8 cellular contexts compared by ENCODE assay signal in the genomic region with DNA sequence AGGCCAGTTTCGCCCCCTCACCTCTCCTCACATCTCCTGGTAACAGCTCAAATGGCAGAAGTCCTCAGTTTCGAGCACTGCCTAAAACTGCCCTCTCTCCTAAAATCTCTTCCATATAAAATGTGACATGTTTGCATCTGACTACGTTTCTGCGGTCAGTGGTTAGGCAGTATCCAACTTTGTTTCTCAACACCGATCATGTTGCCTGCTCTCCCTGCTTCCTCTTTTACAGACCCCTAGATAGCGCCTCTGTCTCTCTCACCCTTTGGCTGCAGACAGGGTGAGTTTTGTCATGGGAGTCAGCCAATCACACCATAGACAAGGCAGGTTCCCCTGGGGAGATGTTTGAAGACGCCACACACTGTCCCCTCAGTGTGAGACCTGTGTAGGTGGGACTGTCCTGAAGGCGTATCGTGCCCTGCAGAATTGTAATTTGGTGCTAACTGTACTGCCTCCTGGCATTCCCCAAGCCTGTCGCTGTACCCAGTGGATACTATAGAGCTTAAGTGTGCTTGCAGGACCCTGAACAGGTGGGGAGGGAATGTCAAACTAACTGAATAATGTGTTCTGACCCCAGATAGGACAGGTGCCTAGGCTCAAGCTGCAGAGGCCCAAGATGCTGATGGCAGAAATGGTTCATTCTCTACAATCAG. TPM values are rescaled to one million over a fixed set of nuclear protein-coding genes. Genes with fewer than 3 reads are reported as not detected.
DNase-seq lines count a peak whose midpoint lies in the region; ATAC-seq, FAIRE-seq and TF ChIP-seq lines count a peak whose summit lies in the region.

No MANE protein-coding gene starts in this region.

- no peaks in the 10 kb centered on the region for H3K27me3 ChIP-seq in RWPE2 (ENCODE audit: insufficient read depth, poor library complexity, severe bottlenecking)
- H3K27me3 ChIP-seq in neural progenitor cell = no peaks in the 10 kb centered on the region

- peak overlapping the region; percentile 65 for H3K4me3 ChIP-seq in RWPE2 (ENCODE audit: severe bottlenecking)
- peak overlapping the region; percentile 80 for H3K4me3 ChIP-seq in neural progenitor cell

- H3K9me3 ChIP-seq in RWPE2 (ENCODE audit: severe bottlenecking) (no peaks in the 10 kb centered on the region), neural progenitor cell (ENCODE audit: low read depth) (no peaks in the 10 kb centered on the region)

- no peaks in the 10 kb centered on the region for H3K9me3 Mint-ChIP-seq in neural progenitor cell

- no peaks in the 10 kb centered on the region for H3K36me3 Mint-ChIP-seq in neural progenitor cell

- H3K27ac ChIP-seq in RWPE2 (ENCODE audit: poor library complexity, severe bottlenecking) (peak overlapping the region; percentile 43), neural progenitor cell (no peak overlapping the region)

- peak overlapping the region; percentile 94 for H3K4me2 ChIP-seq in neural progenitor cell

- H3K27ac Mint-ChIP-seq in neural progenitor cell = no peak overlapping the region

- no peaks in the 10 kb centered on the region for H4K20me1 ChIP-seq in neural progenitor cell (ENCODE audit: low read depth)

- ATAC-seq in HG02678 (IDR thresholded peaks at IDR 0.05; ENCODE audit: unreplicated experiment) (peak; percentile 44), RWPE2 (ENCODE audit: low read depth) (0 out of 3 replicates have a peak, but pooled peaks have one; percentile 3), GM18519 (IDR thresholded peaks at IDR 0.05; ENCODE audit: low FRiP score, unreplicated experiment) (no peak)

- DNase-seq in GM18507 (ENCODE audit: extremely low spot score, insufficient read length, low read depth) = no peak
- DNase-seq in RWPE2 (ENCODE audit: low spot score) = no peak
- DNase-seq in fibroblast of gingiva (ENCODE audit: low read depth) = peak; percentile 63
- no peak for DNase-seq in neural progenitor cell (ENCODE audit: low spot score)
- DNase-seq in HK-2 (ENCODE audit: unreplicated experiment) = no peak
- no peak for DNase-seq in NCI-H1092 (lab: John Stamatoyannopoulos, UW)

- H3K79me2 ChIP-seq in neural progenitor cell (ENCODE audit: low read depth) = no peaks in the 10 kb centered on the region

- peaks cover 7% of the 10 kb centered on the region for H3K27me3 Mint-ChIP-seq in neural progenitor cell (ENCODE audit: insufficient read depth, low read depth)

- peaks cover 10% of the 10 kb centered on the region for H3K4me1 ChIP-seq in RWPE2 (ENCODE audit: insufficient read depth, poor library complexity, severe bottlenecking)
- H3K4me1 ChIP-seq in neural progenitor cell = peaks cover 8% of the 10 kb centered on the region

- peak overlapping the region; percentile 50 for H3K9ac ChIP-seq in neural progenitor cell

- H3F3A ChIP-seq in neural progenitor cell (ENCODE audit: low read depth) = peaks cover 9% of the 10 kb centered on the region

- peak; percentile 76 for FAIRE-seq in GM18507 (lab: Jason Lieb, UNC)

- H3K4me1 Mint-ChIP-seq in neural progenitor cell = peaks cover 10% of the 10 kb centered on the region

- TF ChIP-seq CTCF in RWPE2 (IDR thresholded peaks at IDR 0.05; ENCODE audit: poor library complexity, severe bottlenecking) (no peak), neural progenitor cell (IDR thresholded peaks at IDR 0.05) (no peak)

- H3K36me3 ChIP-seq in RWPE2 (ENCODE audit: low read depth) (peaks cover 18% of the 10 kb centered on the region), neural progenitor cell (no peaks in the 10 kb centered on the region)

- no peak overlapping the region for H2AFZ ChIP-seq in neural progenitor cell (replicated peaks)

- peak overlapping the region; percentile 82 for H3K4me3 Mint-ChIP-seq in neural progenitor cell

RNA-seq across cellular contexts. Expression of a gene that starts 1.1 kb away (rescaled TPM):
- 56.3 and 65.6 TPM in 2 replicates for total RNA-seq in neural progenitor cell (ENCODE audit: low replicate concordance)

RNA-seq across cellular contexts. Expression of a gene that starts 45.6 kb away (rescaled TPM):
- total RNA-seq in neural progenitor cell (ENCODE audit: low replicate concordance) = 73.8 and 146 TPM in 2 replicates
